Comparison of ENCODE assay signal across 8 cellular contexts in genomic region chr5:143054480-143054941, GRCh38.
A peak's percentile ranks its signal among the peaks of the same experiment; 100 is the strongest.
DNase-seq lines count a peak whose midpoint lies in the region; ATAC-seq lines count a peak whose summit lies in the region.

No MANE protein-coding gene starts in this region.

- peak overlapping the region; percentile 24 for H3K4me3 Mint-ChIP-seq in activated naive CD8-positive, alpha-beta T cell

- peaks cover 58% of the 10 kb centered on the region for H3K36me3 Mint-ChIP-seq in activated naive CD8-positive, alpha-beta T cell

- H3K4me3 ChIP-seq in right cardiac atrium (ENCODE audit: low read length), result no peak overlapping the region

- DNase-seq in GF-D8 (lab: John Stamatoyannopoulos, UW) (peak; percentile 84), right cardiac atrium (no peak), Right ventricle myocardium inferior (ENCODE audit: missing footprints) (no peak), hippocampal formation (lab: John Stamatoyannopoulos, UW) (no peak)
- DNase-seq in stimulated activated CD4-positive, alpha-beta T cell treated with anti-CD3 and anti-CD28 coated beads, Interleukin-4, amount 100 ng/mL, for 24 hours, result peak; percentile 60

- ATAC-seq in GM19351 (IDR thresholded peaks at IDR 0.05; ENCODE audit: unreplicated experiment), result peak; percentile 44
- ATAC-seq in HG03439 (IDR thresholded peaks at IDR 0.05; ENCODE audit: unreplicated experiment), result peak; percentile 42
- no peak for ATAC-seq in right cardiac atrium
- ATAC-seq in Right ventricle myocardium inferior, result no peak

- H3K27me3 ChIP-seq in right cardiac atrium (ENCODE audit: control insufficient read depth, insufficient read depth), result no peaks in the 10 kb centered on the region

- peaks cover 51% of the 10 kb centered on the region for H3K4me1 Mint-ChIP-seq in activated naive CD8-positive, alpha-beta T cell (ENCODE audit: low read depth)

- H3K9me3 ChIP-seq in right cardiac atrium (ENCODE audit: control insufficient read depth, low read length), result no peaks in the 10 kb centered on the region

- H3K27ac Mint-ChIP-seq in activated naive CD8-positive, alpha-beta T cell, result peak overlapping the region; percentile 83

- peaks cover 8% of the 10 kb centered on the region for H3K4me1 ChIP-seq in right cardiac atrium (ENCODE audit: control insufficient read depth, insufficient read depth, low read length)

- H3K27ac ChIP-seq in right cardiac atrium (ENCODE audit: low read length), result no peak overlapping the region

- no peaks in the 10 kb centered on the region for H3K9me3 Mint-ChIP-seq in activated naive CD8-positive, alpha-beta T cell (ENCODE audit: low read depth)

- WGBS in right cardiac atrium, result 29% methylated on average over 5 of the region's 5 CpGs

- intact Hi-C loops in right cardiac atrium (cut with DNase I), result no loop called here
- intact Hi-C loops in Right ventricle myocardium inferior (cut with DNase I), result no loop called here

- no peaks in the 10 kb centered on the region for H3K27me3 Mint-ChIP-seq in activated naive CD8-positive, alpha-beta T cell

Comparison
In these comparisons a context has a peak if more than half of its experiments do, and no peak if none do; other contexts are left out.
1. DNase-seq: peak in GF-D8 (single experiment) and stimulated activated CD4-positive, alpha-beta T cell treated with anti-CD3 and anti-CD28 coated beads, Interleukin-4, amount 100 ng/mL, for 24 hours (single experiment); none in right cardiac atrium (0 of 3), Right ventricle myocardium inferior (single experiment) and hippocampal formation (0 of 2).
2. ATAC-seq: peak in GM19351 (single experiment) and HG03439 (single experiment); none in right cardiac atrium (0 of 2) and Right ventricle myocardium inferior (single experiment).